In genomic region chr19:14516746-14517438, GRCh38 we compare ENCODE assay signal across 8 cellular contexts. TPM values are rescaled to one million over a fixed set of nuclear protein-coding genes. Genes with fewer than 3 reads are reported as not detected.
A peak's percentile ranks its signal among the peaks of the same experiment; 100 is the strongest.
DNase-seq lines count a peak whose midpoint lies in the region.

No MANE protein-coding gene starts in this region.

- DNase-seq in Karpas-422 (no peak), AG20443 (ENCODE audit: low spot score) (no peak), dermis blood vessel endothelial cell (no peak)
- peak; percentile 30 for DNase-seq in central memory CD4-positive, alpha-beta T cell
- DNase-seq in effector CD4-positive, alpha-beta T cell, result no peak
- DNase-seq in stimulated activated CD4-positive, alpha-beta T cell treated with anti-CD3 and anti-CD28 coated beads, Interleukin-12 subunit alpha, Interleukin-12 subunit beta, amount 100 ng/mL, for 4 hours, result no peak

- H3K79me2 ChIP-seq in Karpas-422 (ENCODE audit: low read length), result peaks cover 21% of the 10 kb centered on the region

- H3K9ac ChIP-seq in BLaER1, result peak overlapping the region; percentile 98
- H3K9ac ChIP-seq in Karpas-422 (ENCODE audit: low read length), result peak overlapping the region; percentile 97
- peak overlapping the region; percentile 66 for H3K9ac ChIP-seq in muscle layer of colon (ENCODE audit: low read length)

- no peaks in the 10 kb centered on the region for H3K27me3 ChIP-seq in BLaER1
- H3K27me3 ChIP-seq in Karpas-422 (ENCODE audit: low read length), result no peaks in the 10 kb centered on the region
- H3K27me3 ChIP-seq in muscle layer of colon (ENCODE audit: control insufficient read depth in 1 of 2, insufficient read depth in 2 of 2, low read length in 2 of 2), result no peaks in the 10 kb centered on the region

- peaks cover 57% of the 10 kb centered on the region for H3K4me1 ChIP-seq in BLaER1
- peaks cover 22% of the 10 kb centered on the region for H3K4me1 ChIP-seq in Karpas-422 (ENCODE audit: low read length)
- H3K4me1 ChIP-seq in muscle layer of colon (ENCODE audit: insufficient read depth, low read length), result peaks cover 19% of the 10 kb centered on the region

- H3K27ac ChIP-seq in BLaER1 (peak overlapping the region; percentile 96), Karpas-422 (ENCODE audit: low read length) (no peak overlapping the region), muscle layer of colon (ENCODE audit: low read depth, low read length) (peak overlapping the region; percentile 100)

- peak overlapping the region; percentile 98 for H3K4me3 ChIP-seq in BLaER1
- H3K4me3 ChIP-seq in Karpas-422 (ENCODE audit: low read length), result peak overlapping the region; percentile 85
- peak overlapping the region; percentile 96 to 97 for H3K4me3 ChIP-seq in muscle layer of colon (ENCODE audit: low read depth in 1 of 2, low read length in 2 of 2)

- no peaks in the 10 kb centered on the region for H3K9me2 ChIP-seq in Karpas-422 (replicated peaks; ENCODE audit: insufficient read depth, low read length)

- H3K9me3 ChIP-seq in BLaER1 (no peaks in the 10 kb centered on the region), Karpas-422 (ENCODE audit: low read length) (no peaks in the 10 kb centered on the region), muscle layer of colon (ENCODE audit: low read length) (no peaks in the 10 kb centered on the region)

- H3K36me3 ChIP-seq in BLaER1 (peaks cover 45% of the 10 kb centered on the region), Karpas-422 (ENCODE audit: insufficient read depth, low read length) (peaks cover 25% of the 10 kb centered on the region), muscle layer of colon (ENCODE audit: insufficient read depth, low read length) (peaks cover 34% of the 10 kb centered on the region)

- no peak overlapping the region for H2AFZ ChIP-seq in Karpas-422 (ENCODE audit: low read length)

- H3K4me2 ChIP-seq in BLaER1, result peak overlapping the region; percentile 98
- peak overlapping the region; percentile 93 for H3K4me2 ChIP-seq in Karpas-422 (ENCODE audit: low read depth, low read length, poor library complexity, severe bottlenecking)

- peaks cover 53% of the 10 kb centered on the region for H4K20me1 ChIP-seq in BLaER1
- H4K20me1 ChIP-seq in Karpas-422 (ENCODE audit: insufficient read depth, low read depth, low read length), result peaks cover 28% of the 10 kb centered on the region

RNA-seq across cellular contexts. Expression of gene DNAJB1, which starts 1.3 kb away (rescaled TPM):
- 39.7 and 49.0 TPM in 2 replicates for total RNA-seq in Karpas-422 (2014; rRNA removed; shearing (Covaris generic); ENCODE audit: low replicate concordance)
- 29.5 and 39.5 TPM in 2 replicates for total RNA-seq in dermis blood vessel endothelial cell

RNA-seq across cellular contexts. Expression of gene TECR, which starts 12.5 kb away (rescaled TPM):
- 45.1 and 81.4 TPM in 2 replicates for total RNA-seq in Karpas-422 (2014; rRNA removed; shearing (Covaris generic); ENCODE audit: low replicate concordance)
- total RNA-seq in dermis blood vessel endothelial cell, result 17.0 and 25.5 TPM in 2 replicates

RNA-seq across cellular contexts. Expression of gene GIPC1, which starts 21.0 kb away (rescaled TPM):
- 1.9 and 4.6 TPM in 2 replicates for total RNA-seq in Karpas-422 (2014; rRNA removed; shearing (Covaris generic); ENCODE audit: low replicate concordance)
- 175 and 182 TPM in 2 replicates for total RNA-seq in dermis blood vessel endothelial cell

RNA-seq across cellular contexts. Expression of gene PTGER1, which starts 41.7 kb away (rescaled TPM):
- total RNA-seq in Karpas-422 (2014; rRNA removed; shearing (Covaris generic); ENCODE audit: low replicate concordance), result not detected in 2 replicates
- 0.17 and 0.42 TPM in 2 replicates for total RNA-seq in dermis blood vessel endothelial cell

RNA-seq across cellular contexts. Expression of gene NDUFB7, which starts 55.0 kb away (rescaled TPM):
- 230 and 370 TPM in 2 replicates for total RNA-seq in Karpas-422 (2014; rRNA removed; shearing (Covaris generic); ENCODE audit: low replicate concordance)
- 199 and 268 TPM in 2 replicates for total RNA-seq in dermis blood vessel endothelial cell

Comparison
In these comparisons a context has a peak if more than half of its experiments do, and no peak if none do; other contexts are left out.
1. RNA of gene GIPC1, which starts 21.0 kb away (total RNA-seq): 175 to 182 TPM in dermis blood vessel endothelial cell; 1.9 to 4.6 TPM in Karpas-422; every median in the first group is over 10 times any median in the second.
2. Peak in every context shown above with its lines, with median percentiles within 50 percentile points of each other: H3K4me3 ChIP-seq and H3K9ac ChIP-seq.